8 cellular contexts compared by ENCODE assay signal in the genomic region with DNA sequence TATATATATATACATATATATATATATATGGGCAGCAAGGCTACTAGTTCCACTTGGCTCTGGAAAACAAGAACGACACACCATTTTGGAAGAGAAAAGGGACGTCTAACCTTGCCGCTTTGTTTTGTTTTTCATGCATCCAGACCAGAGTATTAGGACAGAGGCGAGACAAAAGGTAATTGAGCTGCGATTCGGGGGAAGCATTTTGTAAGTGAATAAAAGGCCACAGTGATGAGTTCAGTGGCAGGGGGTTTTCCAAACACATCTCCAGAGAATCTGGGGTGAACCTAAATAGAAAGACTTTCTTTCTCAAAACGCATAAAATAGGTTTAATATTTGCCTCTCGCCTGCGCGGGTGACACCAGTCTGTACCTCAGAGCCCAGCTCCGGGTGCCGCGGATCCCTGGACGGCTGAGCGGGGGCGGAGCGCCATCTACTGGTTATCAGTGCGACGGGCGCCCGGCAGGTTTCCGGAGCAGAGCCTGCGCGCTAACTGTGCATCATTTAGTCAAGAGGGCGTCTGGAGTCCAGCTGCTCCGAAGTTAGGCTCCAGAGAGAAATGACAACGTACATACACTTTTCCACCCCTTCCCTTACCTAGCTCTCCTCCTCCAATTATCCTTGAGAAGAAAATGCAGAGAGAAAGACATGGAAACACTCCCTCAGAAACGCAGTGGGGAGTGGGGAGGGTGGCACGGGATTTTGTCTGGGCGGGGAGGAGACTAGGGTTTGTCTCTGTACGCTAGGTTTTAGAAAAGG.
DNase-seq lines count a peak whose midpoint lies in the region; ATAC-seq and TF ChIP-seq lines count a peak whose summit lies in the region.

No MANE protein-coding gene starts in this region.

- H4K91ac ChIP-seq in IMR-90 (ENCODE audit: insufficient read depth, low read depth, low read length): 0 out of 2 replicates have a peak overlapping the region, but pooled peaks have one; percentile 0

- no peaks in the 10 kb centered on the region for H3K9me1 ChIP-seq in IMR-90 (ENCODE audit: insufficient read depth, low read length)

- no peak overlapping the region for H2BK5ac ChIP-seq in IMR-90 (ENCODE audit: low read depth, low read length, poor library complexity, severe bottlenecking)

- no peak overlapping the region for H3K4ac ChIP-seq in IMR-90 (ENCODE audit: low read depth, low read length)

- no peak overlapping the region for H2BK120ac ChIP-seq in IMR-90 (ENCODE audit: low read depth, low read length)

- dilution Hi-C loops in IMR-90 (cut with HindIII; ENCODE audit: low sequenced_read_pairs, unreplicated experiment): no loop called here

- intact Hi-C loops in IMR-90 (cut with micrococcal nuclease): loop anchor here (1.0 to 10.0 kb wide), 6 partner anchors 315 to 1465 kb away; no protein-coding TSS in a partner anchor
- intact Hi-C loops in activated T-helper 2 cell treated with anti-CD3 and anti-CD28 coated beads, Interferon-gamma antibody, Interleukin-2, Interleukin-4, amounts not matched to agents 10 μg/mL and 5 μg/mL and 100 μg/mL, durations not matched to agents 14 hours and 24 hours and 36 hours (cut with micrococcal nuclease): loop anchor here (10.0 kb wide), 3 partner anchors 645 to 1465 kb away; no protein-coding TSS in a partner anchor

- peak; percentile 97 for TF ChIP-seq RAD21 in IMR-90 (IDR thresholded peaks at IDR 0.05; ENCODE audit: low read length)

- CTCF ChIA-PET in IMR-90 (lab: Yijun Ruan, JAX): interaction anchor here (0.5 to 1.6 kb wide), 17 partner anchors 8 to 1497 kb away, joined by 3 to 5 read pairs (median 4); no protein-coding TSS in a partner anchor

- H3K23ac ChIP-seq in IMR-90 (ENCODE audit: low read depth, low read length): no peak overlapping the region

- no peak overlapping the region for H2AK5ac ChIP-seq in IMR-90 (ENCODE audit: low read depth, low read length)

- no peak overlapping the region for H2BK15ac ChIP-seq in IMR-90 (ENCODE audit: low read depth, low read length)

- H2AK9ac ChIP-seq in IMR-90 (replicated peaks; ENCODE audit: low read depth, low read length, poor library complexity): no peak overlapping the region

- H3K27ac ChIP-seq in IMR-90 (ENCODE audit: insufficient read depth, low read length) (no peak overlapping the region), neural progenitor cell (no peak overlapping the region), stomach smooth muscle (ENCODE audit: low read length) (no peak overlapping the region)

- TF ChIP-seq POLR2A in IMR-90 (IDR thresholded peaks at IDR 0.05; ENCODE audit: low read depth, low read length): peak; percentile 52; the same call in 1 of the 2 replicates

- H3K9me3 Mint-ChIP-seq in activated T-helper 2 cell treated with anti-CD3 and anti-CD28 coated beads, Interferon-gamma antibody, Interleukin-2, Interleukin-4, amounts not matched to agents 10 μg/mL and 5 μg/mL and 100 μg/mL, durations not matched to agents 14 hours and 24 hours and 36 hours: no peaks in the 10 kb centered on the region
- peaks cover 15% of the 10 kb centered on the region for H3K9me3 Mint-ChIP-seq in neural progenitor cell

- no peaks in the 10 kb centered on the region for H3K79me2 ChIP-seq in neural progenitor cell (ENCODE audit: low read depth)

- H3K4me1 ChIP-seq in IMR-90 (ENCODE audit: control insufficient read depth, insufficient read depth, low read length): no peaks in the 10 kb centered on the region
- peaks cover 3% of the 10 kb centered on the region for H3K4me1 ChIP-seq in neural progenitor cell
- H3K4me1 ChIP-seq in stomach smooth muscle (ENCODE audit: control insufficient read depth, insufficient read depth, low read length): peaks cover 5% of the 10 kb centered on the region

- H3K9me3 ChIP-seq in IMR-90 (ENCODE audit: control insufficient read depth, insufficient read depth, low read length): no peaks in the 10 kb centered on the region
- H3K9me3 ChIP-seq in neural progenitor cell (ENCODE audit: low read depth): no peaks in the 10 kb centered on the region
- no peaks in the 10 kb centered on the region for H3K9me3 ChIP-seq in stomach smooth muscle (ENCODE audit: control insufficient read depth in 2 of 2, low read length in 2 of 2)

- no peaks in the 10 kb centered on the region for H3K79me1 ChIP-seq in IMR-90 (ENCODE audit: low read depth in 1 of 2, low read length in 2 of 2)

- no peaks in the 10 kb centered on the region for H3K36me3 Mint-ChIP-seq in activated T-helper 2 cell treated with anti-CD3 and anti-CD28 coated beads, Interferon-gamma antibody, Interleukin-2, Interleukin-4, amounts not matched to agents 10 μg/mL and 5 μg/mL and 100 μg/mL, durations not matched to agents 14 hours and 24 hours and 36 hours (ENCODE audit: low read depth)
- H3K36me3 Mint-ChIP-seq in neural progenitor cell: peaks cover 8% of the 10 kb centered on the region

- DNase-seq in DMS79 treated with DMSO at 0.1 percent for 48 hours (lab: John Stamatoyannopoulos, UW) (peak; percentile 46), IMR-90 (peak; percentile 57), RPMI8226 (peak; percentile 65), fibroblast of the conjunctiva (ENCODE audit: low read depth) (peak; percentile 43), neural progenitor cell (ENCODE audit: low spot score) (peak; percentile 86)
- peak; percentile 75 for DNase-seq in activated T-helper 2 cell treated with anti-CD3 and anti-CD28 coated beads, Interferon-gamma antibody, Interleukin-2, Interleukin-4, amounts not matched to agents 10 μg/mL and 5 μg/mL and 100 μg/mL, durations not matched to agents 14 hours and 24 hours and 36 hours (ENCODE audit: low spot score)

- in situ Hi-C loops in IMR-90 (cut with MboI; ENCODE audit: low sequenced_read_pairs): loop anchor here (25.0 kb wide), 2 partner anchors 1082 to 1457 kb away; a partner anchor contains a TSS

- TF ChIP-seq CTCF in IMR-90 (conservative IDR thresholded peaks at IDR 0.05; ENCODE audit: low read depth, low read length) (peak; percentile 98), neural progenitor cell (IDR thresholded peaks at IDR 0.05) (peak; percentile 99)

- peak overlapping the region; percentile 87 for H3K4me2 ChIP-seq in IMR-90 (ENCODE audit: low read depth, low read length)
- peak overlapping the region; percentile 74 for H3K4me2 ChIP-seq in neural progenitor cell

- peak overlapping the region; percentile 49 for H3K4me3 Mint-ChIP-seq in activated T-helper 2 cell treated with anti-CD3 and anti-CD28 coated beads, Interferon-gamma antibody, Interleukin-2, Interleukin-4, amounts not matched to agents 10 μg/mL and 5 μg/mL and 100 μg/mL, durations not matched to agents 14 hours and 24 hours and 36 hours (ENCODE audit: low read depth)
- peak overlapping the region; percentile 77 for H3K4me3 Mint-ChIP-seq in neural progenitor cell

- peaks cover 45% of the 10 kb centered on the region for H3K27me3 Mint-ChIP-seq in activated T-helper 2 cell treated with anti-CD3 and anti-CD28 coated beads, Interferon-gamma antibody, Interleukin-2, Interleukin-4, amounts not matched to agents 10 μg/mL and 5 μg/mL and 100 μg/mL, durations not matched to agents 14 hours and 24 hours and 36 hours (ENCODE audit: low read depth)
- peaks cover 11% of the 10 kb centered on the region for H3K27me3 Mint-ChIP-seq in neural progenitor cell (ENCODE audit: insufficient read depth, low read depth)

- H2AFZ ChIP-seq in IMR-90 (replicated peaks; ENCODE audit: low read length, poor library complexity): peak overlapping the region; percentile 68
- peak overlapping the region; percentile 65 for H2AFZ ChIP-seq in neural progenitor cell (replicated peaks)

- WGBS in IMR-90 (ENCODE audit: extremely low coverage in 2 of 2, insufficient read length in 1 of 2), 2 experiments: 5% methylated on average over 10 of the region's 31 CpGs; no CpG with 5 or more reads in 1 of the 2 experiments

- peak; percentile 97 for ATAC-seq in GM21619 (IDR thresholded peaks at IDR 0.05; ENCODE audit: unreplicated experiment)
- ATAC-seq in IMR-90 (ENCODE audit: low read depth): peak; percentile 99

- no TSS peak for BruUV-seq in IMR-90 (replicated peaks; lab: Mats Ljungman, UMichigan)

- H4K20me1 ChIP-seq in IMR-90 (ENCODE audit: insufficient read depth, low read length) (no peaks in the 10 kb centered on the region), neural progenitor cell (ENCODE audit: low read depth) (no peaks in the 10 kb centered on the region)

- H4K8ac ChIP-seq in IMR-90 (ENCODE audit: low read depth in 2 of 2, low read length in 2 of 2): no peak overlapping the region

- peaks cover 6% of the 10 kb centered on the region for H3K4me1 Mint-ChIP-seq in activated T-helper 2 cell treated with anti-CD3 and anti-CD28 coated beads, Interferon-gamma antibody, Interleukin-2, Interleukin-4, amounts not matched to agents 10 μg/mL and 5 μg/mL and 100 μg/mL, durations not matched to agents 14 hours and 24 hours and 36 hours (ENCODE audit: low read depth)
- peaks cover 37% of the 10 kb centered on the region for H3K4me1 Mint-ChIP-seq in neural progenitor cell

- no peak overlapping the region for H3K56ac ChIP-seq in IMR-90 (ENCODE audit: extremely low read depth, insufficient read depth, low read length)

- no peak overlapping the region for H3K14ac ChIP-seq in IMR-90 (replicated peaks; ENCODE audit: low read depth, low read length)

- H3F3A ChIP-seq in neural progenitor cell (ENCODE audit: low read depth): no peaks in the 10 kb centered on the region

- H3K9ac ChIP-seq in IMR-90 (ENCODE audit: low read depth, low read length): no peak overlapping the region
- no peak overlapping the region for H3K9ac ChIP-seq in neural progenitor cell
- no peak overlapping the region for H3K9ac ChIP-seq in stomach smooth muscle (ENCODE audit: low read length in 2 of 2)

- H3K27me3 ChIP-seq in IMR-90 (ENCODE audit: control insufficient read depth, insufficient read depth, low read length) (peaks cover 19% of the 10 kb centered on the region), neural progenitor cell (no peaks in the 10 kb centered on the region), stomach smooth muscle (ENCODE audit: control insufficient read depth in 1 of 2, insufficient read depth in 2 of 2, low read length in 2 of 2) (peaks cover 0 to 2% of the 10 kb centered on the region in 2 donors)

- no peak overlapping the region for H2BK20ac ChIP-seq in IMR-90 (ENCODE audit: low read depth, low read length)

- H3K18ac ChIP-seq in IMR-90 (ENCODE audit: low read depth, low read length): no peak overlapping the region

- no peak overlapping the region for H4K5ac ChIP-seq in IMR-90 (ENCODE audit: low read depth, low read length)

- peak overlapping the region; percentile 34 for H3K27ac Mint-ChIP-seq in activated T-helper 2 cell treated with anti-CD3 and anti-CD28 coated beads, Interferon-gamma antibody, Interleukin-2, Interleukin-4, amounts not matched to agents 10 μg/mL and 5 μg/mL and 100 μg/mL, durations not matched to agents 14 hours and 24 hours and 36 hours
- H3K27ac Mint-ChIP-seq in neural progenitor cell: peak overlapping the region; percentile 96

- H3K4me3 ChIP-seq in IMR-90 (ENCODE audit: insufficient read depth, low read depth, low read length): peak overlapping the region; percentile 24
- H3K4me3 ChIP-seq in neural progenitor cell: peak overlapping the region; percentile 43
- H3K4me3 ChIP-seq in stomach smooth muscle (ENCODE audit: low read length in 2 of 2): peak overlapping the region; percentile 51 to 59

- H3K36me3 ChIP-seq in IMR-90 (ENCODE audit: control insufficient read depth, insufficient read depth, low read length) (no peaks in the 10 kb centered on the region), neural progenitor cell (no peaks in the 10 kb centered on the region), stomach smooth muscle (ENCODE audit: control insufficient read depth in 2 of 2, insufficient read depth in 2 of 2, low read length in 2 of 2) (no peaks in the 10 kb centered on the region)

- POLR2A ChIA-PET in IMR-90 (lab: Charles Lee; ENCODE audit: unreplicated experiment): interaction anchor here (0.5 kb wide), 1 partner anchor 288 kb away, joined by 4 read pairs; no protein-coding TSS in a partner anchor
